8 cellular contexts compared by ENCODE assay signal in the genomic region with DNA sequence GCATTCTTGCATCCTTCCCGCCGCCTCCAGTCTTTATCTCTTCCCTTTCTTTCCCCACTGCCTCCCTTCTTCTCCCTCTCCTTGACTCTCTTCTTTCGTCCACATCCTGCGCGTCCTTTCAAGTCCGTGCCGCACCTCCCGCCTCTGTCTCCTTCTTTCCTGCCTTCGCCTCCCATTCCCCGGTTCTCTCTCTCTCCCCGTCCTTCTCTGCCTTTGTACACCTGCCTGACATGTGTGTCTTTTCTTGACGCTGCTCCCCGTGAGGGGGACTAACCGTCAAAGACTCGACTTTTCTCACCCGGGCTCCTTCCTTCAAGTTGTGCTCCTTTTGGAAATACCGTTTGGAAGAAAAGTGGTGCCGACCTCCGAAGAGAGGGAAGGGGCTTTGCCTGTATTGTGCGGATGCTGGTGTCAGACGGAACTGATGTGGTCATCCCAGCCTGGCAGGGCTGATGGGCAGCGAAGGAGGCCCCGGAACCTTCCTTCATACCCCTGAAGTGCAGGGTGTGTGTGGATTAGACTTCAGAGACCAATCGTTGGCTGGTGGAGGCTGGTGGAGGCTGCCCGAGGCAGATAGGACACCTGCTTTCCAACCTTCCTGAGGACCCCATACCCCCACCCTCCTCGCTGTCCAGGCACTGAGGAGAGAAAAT. TPM values are rescaled to one million over a fixed set of nuclear protein-coding genes. Genes with fewer than 3 reads are reported as not detected.
DNase-seq lines count a peak whose midpoint lies in the region; ATAC-seq, FAIRE-seq and TF ChIP-seq lines count a peak whose summit lies in the region.

No MANE protein-coding gene starts in this region.

- no peak overlapping the region for H3K9ac ChIP-seq in HepG2 (ENCODE audit: insufficient read depth, low read depth, low read length)

- TF ChIP-seq EP300 in HepG2 (IDR thresholded peaks at IDR 0.05; ENCODE audit: low read depth in 2 of 2, low read length in 2 of 2) (no peak), HepG2 (CRISPR knock-in tag; IDR thresholded peaks at IDR 0.05; ENCODE audit: borderline replicate concordance) (no peak)

- no peak for TF ChIP-seq POLR2A in HepG2 (IDR thresholded peaks at IDR 0.05; ENCODE audit: insufficient read depth in 1 of 2, low read depth in 2 of 2, low read length in 2 of 2)

- H3K4me1 ChIP-seq in HepG2 (ENCODE audit: insufficient read depth, low read length): peaks cover 18% of the 10 kb centered on the region

- no peak for FAIRE-seq in HepG2 (lab: Jason Lieb, UNC)

- no peak overlapping the region for H3K27ac ChIP-seq in HepG2 (ENCODE audit: extremely low read length, insufficient read depth, low read length)

- no peak for DNase-seq in activated T-cell treated with anti-CD3 and anti-CD28 coated beads, Interleukin-2, amount 50 U/mL, for 4 hours
- DNase-seq in activated T-cell treated with anti-CD3 and anti-CD28 coated beads, Interleukin-2, amount 50 U/mL, for 1 hour: no peak
- DNase-seq in HepG2 (ENCODE audit: low spot score): no peak
- DNase-seq in type B pancreatic cell (ENCODE audit: extremely low spot score, unreplicated experiment): no peak
- DNase-seq in stimulated activated CD4-positive, alpha-beta T cell treated with anti-CD3 and anti-CD28 coated beads, Interleukin-4, amount 100 ng/mL, for 24 hours: no peak
- DNase-seq in NCI-H1048 (lab: John Stamatoyannopoulos, UW): no peak
- DNase-seq in Kasumi-1 (lab: John Stamatoyannopoulos, UW): no peak

- no peaks in the 10 kb centered on the region for H3K36me3 Mint-ChIP-seq in activated T-cell treated with anti-CD3 and anti-CD28 coated beads, Interleukin-2, amount 50 U/mL, for 4 hours (ENCODE audit: insufficient read depth)
- H3K36me3 Mint-ChIP-seq in brain (no peaks in the 10 kb centered on the region), type B pancreatic cell (peaks cover 3% of the 10 kb centered on the region)

- no peaks in the 10 kb centered on the region for H3K79me2 ChIP-seq in HepG2 (ENCODE audit: insufficient read depth, low read length)

- BruUV-seq in HepG2 (replicated peaks; lab: Mats Ljungman, UMichigan): no TSS peak

- peak overlapping the region; percentile 80 to 93 (median 92) for H3K27ac Mint-ChIP-seq in brain
- peak overlapping the region; percentile 82 for H3K27ac Mint-ChIP-seq in type B pancreatic cell

- peaks cover 55% of the 10 kb centered on the region for H3K27me3 Mint-ChIP-seq in activated T-cell treated with anti-CD3 and anti-CD28 coated beads, Interleukin-2, amount 50 U/mL, for 4 hours (ENCODE audit: low read depth)
- H3K27me3 Mint-ChIP-seq in brain (peaks cover 28% of the 10 kb centered on the region), type B pancreatic cell (peaks cover 62% of the 10 kb centered on the region)

- in situ Hi-C loops in HepG2 (cut with HindIII; ENCODE audit: extremely low pct_ligation_motif_present, low pct_unique_long_range_greater_than_20kb): no loop called here

- H3K4me3 ChIP-seq in HepG2 (replicated peaks in 1 of 3; ENCODE audit: insufficient read depth in 1 of 3, low read depth in 2 of 3, low read length in 3 of 3): peak overlapping the region; percentile 50 to 78 (median 67); a peak in 5 of 6 replicates

- H3K9me3 Mint-ChIP-seq in activated T-cell treated with anti-CD3 and anti-CD28 coated beads, Interleukin-2, amount 50 U/mL, for 4 hours: no peaks in the 10 kb centered on the region
- H3K9me3 Mint-ChIP-seq in brain: no peaks in the 10 kb centered on the region
- no peaks in the 10 kb centered on the region for H3K9me3 Mint-ChIP-seq in type B pancreatic cell

- CTCF ChIA-PET in HepG2 (lab: Yijun Ruan, JAX; ENCODE audit: low intra/inter-chr PET ratio, low total read pairs): no interaction called here

- 11% methylated on average over 25 of the region's 26 CpGs for WGBS in HepG2 (ENCODE audit: low lambda C conversion rate)

- no peaks in the 10 kb centered on the region for H3K36me3 ChIP-seq in HepG2 (replicated peaks in 1 of 2; ENCODE audit: control insufficient read depth in 1 of 2, insufficient read depth in 2 of 2, low read length in 2 of 2)

- H3K27me3 ChIP-seq in HepG2 (ENCODE audit: control insufficient read depth in 1 of 2, insufficient read depth in 2 of 2, low read length in 2 of 2): peaks cover 8 to 63% of the 10 kb centered on the region in 2 experiments; a peak in 4 of 5 replicates

- no peak for TF ChIP-seq RAD21 in HepG2 (CRISPR knock-in tag; IDR thresholded peaks at IDR 0.05)

- H3K4me2 ChIP-seq in HepG2 (ENCODE audit: low read depth, low read length): peak overlapping the region; percentile 83

- POLR2A ChIA-PET in HepG2 (lab: Yijun Ruan, JAX): no interaction called here

- peak; percentile 20 for ATAC-seq in activated T-cell treated with anti-CD3 and anti-CD28 coated beads, Interleukin-2, amount 50 U/mL, for 4 hours
- peak; percentile 8; the same call in 1 of the 3 replicates for ATAC-seq in HepG2

- H2AFZ ChIP-seq in HepG2 (ENCODE audit: low read length): no peak overlapping the region

- intact Hi-C loops in HepG2 (cut with micrococcal nuclease; ENCODE audit: unreplicated experiment): no loop called here

- H4K20me1 ChIP-seq in HepG2 (ENCODE audit: insufficient read depth, low read length): no peaks in the 10 kb centered on the region

- peak overlapping the region; percentile 22 for H3K4me3 Mint-ChIP-seq in activated T-cell treated with anti-CD3 and anti-CD28 coated beads, Interleukin-2, amount 50 U/mL, for 4 hours
- H3K4me3 Mint-ChIP-seq in brain: peak overlapping the region; percentile 91 to 97 (median 94)
- peak overlapping the region; percentile 97 for H3K4me3 Mint-ChIP-seq in type B pancreatic cell

- no peaks in the 10 kb centered on the region for H3K9me3 ChIP-seq in HepG2 (ENCODE audit: low read length)

- TF ChIP-seq CTCF in brain (conservative IDR thresholded peaks at IDR 0.05): no peak
- TF ChIP-seq CTCF in HepG2 (CRISPR knock-in tag; IDR thresholded peaks at IDR 0.05): no peak
- TF ChIP-seq CTCF in type B pancreatic cell (conservative IDR thresholded peaks at IDR 0.05): no peak

- peaks cover 13% of the 10 kb centered on the region for H3K4me1 Mint-ChIP-seq in activated T-cell treated with anti-CD3 and anti-CD28 coated beads, Interleukin-2, amount 50 U/mL, for 4 hours (ENCODE audit: low read depth)
- peaks cover 53% of the 10 kb centered on the region for H3K4me1 Mint-ChIP-seq in brain
- peaks cover 25% of the 10 kb centered on the region for H3K4me1 Mint-ChIP-seq in type B pancreatic cell (ENCODE audit: unreplicated experiment)

TF ChIP-seq in HepG2, 621 proteins besides CTCF, POLR2A, EP300 and RAD21 (continues in another document):
- peak; percentile 34; the same call in 1 of the 2 replicates for TF ChIP-seq EED (CRISPR knock-in tag; IDR thresholded peaks at IDR 0.05)
- TF ChIP-seq ZBTB7A (CRISPR knock-in tag; IDR thresholded peaks at IDR 0.05): no peak

RNA-seq across cellular contexts. Expression of a gene that starts 0.9 kb away (rescaled TPM):
- not detected for total RNA-seq in activated T-cell treated with anti-CD3 and anti-CD28 coated beads, Interleukin-2, amount 50 U/mL, for 4 hours
- polyA plus RNA-seq in brain (ENCODE audit: insufficient read depth, low read depth, low replicate concordance) (25.1 TPM), HepG2 (2011; rRNA removed) (3.3 and 3.8 TPM in 2 replicates)
- total RNA-seq in HepG2 (2016; rRNA removed; fragmentation: Illumina TruSeq; extraction: Trizol) (0.38 TPM in 1 of 2 replicates, not detected in the other), type B pancreatic cell (ENCODE audit: low replicate concordance) (3.1 and 9.3 TPM in 2 replicates)
- not detected in 2 replicates for total RNA-seq in HepG2 (2016; cell fraction: cytosol; rRNA removed; fragmentation: Illumina TruSeq; extraction: Trizol; ENCODE audit: low read depth)
- 0.15 and 0.19 TPM in 2 replicates for total RNA-seq in HepG2 (2016; cell fraction: insoluble cytoplasmic fraction; rRNA removed; fragmentation: Illumina TruSeq; extraction: Trizol)
- total RNA-seq in HepG2 (2016; cell fraction: membrane; rRNA removed; fragmentation: Illumina TruSeq; extraction: Trizol): 0.17 TPM in 1 of 2 replicates, not detected in the other
- total RNA-seq in HepG2 (2016; cell fraction: nucleus; rRNA removed; fragmentation: Illumina TruSeq; extraction: Trizol): 0.50 TPM in 1 of 2 replicates, not detected in the other
- polyA plus RNA-seq in HepG2 (2011; cell fraction: cytosol; rRNA removed): 1.6 and 1.7 TPM in 2 replicates
- polyA plus RNA-seq in HepG2 (2011; cell fraction: nucleus; rRNA removed): 21.5 and 25.6 TPM in 2 replicates
- 5.7 and 7.4 TPM in 2 replicates for polyA plus RNA-seq in HepG2 (2012)
- polyA plus RNA-seq in HepG2 (2016; cell fraction: cytosol; fragmentation: Illumina TruSeq; extraction: Trizol; ENCODE audit: low read depth): not detected in 2 replicates
- 0.28 TPM in 1 of 2 replicates, not detected in the other for polyA plus RNA-seq in HepG2 (2016; cell fraction: insoluble cytoplasmic fraction; fragmentation: Illumina TruSeq; extraction: Trizol; ENCODE audit: low read depth)
- polyA plus RNA-seq in HepG2 (2016; cell fraction: membrane; fragmentation: Illumina TruSeq; extraction: Trizol; ENCODE audit: low read depth): 0.09 and 0.35 TPM in 2 replicates
- 1.4 and 1.9 TPM in 2 replicates for polyA plus RNA-seq in HepG2 (2016; cell fraction: nucleus; fragmentation: Illumina TruSeq; extraction: Trizol; ENCODE audit: insufficient read depth, low read depth)
- polyA minus RNA-seq in HepG2 (2011; rRNA and poly(A)+ RNA removed; ENCODE audit: low replicate concordance): 1.8 TPM in 1 of 2 replicates, not detected in the other
- 0.59 and 0.88 TPM in 2 replicates for polyA minus RNA-seq in HepG2 (2011; cell fraction: cytosol; rRNA and poly(A)+ RNA removed)
- 2.5 and 3.3 TPM in 2 replicates for polyA minus RNA-seq in HepG2 (2011; cell fraction: nucleus; rRNA and poly(A)+ RNA removed)

Comparison
In these comparisons a context has a peak if more than half of its experiments do, and no peak if none do; other contexts are left out.
1. H3K4me3 Mint-ChIP-seq: peak in every context shown above with its lines; median percentile 97 in type B pancreatic cell; 94 in brain; 22 in activated T-cell treated with anti-CD3 and anti-CD28 coated beads, Interleukin-2, amount 50 U/mL, for 4 hours.